8 cellular contexts compared by ENCODE assay signal in genomic region chr2:28951910-28952805, GRCh38. TPM values are rescaled to one million over a fixed set of nuclear protein-coding genes. Genes with fewer than 3 reads are reported as not detected.
DNase-seq lines count a peak whose midpoint lies in the region; ATAC-seq and TF ChIP-seq lines count a peak whose summit lies in the region.

No MANE protein-coding gene starts in this region.

- H3K4me3 ChIP-seq in right cardiac atrium (ENCODE audit: low read length): no peak overlapping the region

- WGBS in H9 (ENCODE audit: extremely low coverage, insufficient read length, low lambda C conversion rate): no CpG with 5 or more reads among the region's 13 CpGs
- WGBS in right cardiac atrium: 68% methylated on average over 13 of the region's 13 CpGs

- H3K4me1 Mint-ChIP-seq in H9: peaks cover 27 to 37% of the 10 kb centered on the region in 2 experiments
- peaks cover 5% of the 10 kb centered on the region for H3K4me1 Mint-ChIP-seq in T-helper 17 cell
- peaks cover 9% of the 10 kb centered on the region for H3K4me1 Mint-ChIP-seq in stimulated activated naive CD8-positive, alpha-beta T cell treated with anti-CD3 and anti-CD28 coated beads, Interleukin-15, amount 100 ng/mL, for 72 hours
- H3K4me1 Mint-ChIP-seq in immature natural killer cell: no peaks in the 10 kb centered on the region

- no peak overlapping the region for H2BK20ac ChIP-seq in H9 (ENCODE audit: low read depth, low read length, poor library complexity, severe bottlenecking)

- H3K36me3 Mint-ChIP-seq in H9 (ENCODE audit: insufficient read depth in 1 of 3, low read depth in 3 of 3) (peaks cover 23 to 34% (median 31%) of the 10 kb centered on the region in 3 experiments), T-helper 17 cell (ENCODE audit: low read depth) (peaks cover 2% of the 10 kb centered on the region), immature natural killer cell (peaks cover 3 to 9% (median 8%) of the 10 kb centered on the region in 3 donors)

- no peak overlapping the region for H3K23ac ChIP-seq in H9 (ENCODE audit: insufficient read length, low read depth, low read length)

- H3K4ac ChIP-seq in H9 (ENCODE audit: low read depth, low read length): no peak overlapping the region

- H3T11ph ChIP-seq in H9 (ENCODE audit: low read length): no peak overlapping the region

- H3K4me3 Mint-ChIP-seq in H9: no peak overlapping the region
- no peak overlapping the region for H3K4me3 Mint-ChIP-seq in T-helper 17 cell
- H3K4me3 Mint-ChIP-seq in stimulated activated naive CD8-positive, alpha-beta T cell treated with anti-CD3 and anti-CD28 coated beads, Interleukin-15, amount 100 ng/mL, for 72 hours: no peak overlapping the region
- H3K4me3 Mint-ChIP-seq in immature natural killer cell: no peak overlapping the region

- H3K56ac ChIP-seq in H9 (ENCODE audit: insufficient read length, low read depth, low read length): no peak overlapping the region

- TF ChIP-seq CTCF in H9 (conservative IDR thresholded peaks at IDR 0.05): no peak

- H4K8ac ChIP-seq in H9 (replicated peaks; ENCODE audit: insufficient read length, low read depth, low read length): no peak overlapping the region

- no peak overlapping the region for H2BK12ac ChIP-seq in H9 (ENCODE audit: insufficient read length, low read depth, low read length)

- no peaks in the 10 kb centered on the region for H3K23me2 ChIP-seq in H9 (ENCODE audit: insufficient read length, low read depth, low read length, poor library complexity, severe bottlenecking)

- H3K4me1 ChIP-seq in H9 (ENCODE audit: insufficient read depth, low read length) (peaks cover 6% of the 10 kb centered on the region; the same call in 1 of the 2 replicates), right cardiac atrium (ENCODE audit: control insufficient read depth, insufficient read depth, low read length) (peaks cover 4% of the 10 kb centered on the region)

- peaks cover 14 to 22% of the 10 kb centered on the region in 2 experiments for H3K9me3 Mint-ChIP-seq in H9
- H3K9me3 Mint-ChIP-seq in stimulated activated naive CD8-positive, alpha-beta T cell treated with anti-CD3 and anti-CD28 coated beads, Interleukin-15, amount 100 ng/mL, for 72 hours: peaks cover 0 to 9% of the 10 kb centered on the region in 2 donors
- H3K9me3 Mint-ChIP-seq in immature natural killer cell: no peaks in the 10 kb centered on the region

- peak; percentile 35 for ATAC-seq in T-helper 17 cell
- ATAC-seq in right cardiac atrium: peak; percentile 70 to 74
- peak; percentile 8 for ATAC-seq in stimulated activated naive CD8-positive, alpha-beta T cell treated with anti-CD3 and anti-CD28 coated beads, Interleukin-15, amount 100 ng/mL, for 72 hours
- ATAC-seq in GM21723 (IDR thresholded peaks at IDR 0.05; ENCODE audit: unreplicated experiment): no peak

- no peak overlapping the region for H3K27ac ChIP-seq in H9 (ENCODE audit: insufficient read length, low read depth, low read length)
- H3K27ac ChIP-seq in right cardiac atrium (ENCODE audit: low read length): peak overlapping the region; percentile 68

- no peak overlapping the region for H2BK5ac ChIP-seq in H9 (ENCODE audit: insufficient read length, low read length)

- no peak overlapping the region for H2AFZ ChIP-seq in H9 (ENCODE audit: low read length)

- no peak overlapping the region for H2BK15ac ChIP-seq in H9 (ENCODE audit: low read depth, low read length)

- no peak overlapping the region for H2AK5ac ChIP-seq in H9 (ENCODE audit: insufficient read length, low read length)

- no peaks in the 10 kb centered on the region for H4K20me1 ChIP-seq in H9 (ENCODE audit: control insufficient read depth, insufficient read depth, insufficient read length)

- H3K9me3 ChIP-seq in H9 (ENCODE audit: control insufficient read depth, low read depth, low read length) (peaks cover 9% of the 10 kb centered on the region), T-helper 17 cell (ENCODE audit: control insufficient read depth, low read length, poor library complexity, severe bottlenecking) (no peaks in the 10 kb centered on the region), right cardiac atrium (ENCODE audit: control insufficient read depth, low read length) (no peaks in the 10 kb centered on the region)

- no peak overlapping the region for H3K4me2 ChIP-seq in H9 (ENCODE audit: insufficient read depth, insufficient read length, low read length)

- H3K27ac Mint-ChIP-seq in H9 (peak overlapping the region; percentile 45 to 78 (median 66); a peak in 6 of 7 replicates), T-helper 17 cell (peak overlapping the region; percentile 63), immature natural killer cell (peak overlapping the region in 1 of 6 donors; percentile 30)
- no peak overlapping the region for H3K27ac Mint-ChIP-seq in stimulated activated naive CD8-positive, alpha-beta T cell treated with anti-CD3 and anti-CD28 coated beads, Interleukin-15, amount 100 ng/mL, for 72 hours

- DNase-seq in H9 (no peak), T-helper 17 cell (no peak), right cardiac atrium (peak in 1 of 3 donors; percentile 55), immature natural killer cell (no peak), NCI-H1694 (lab: John Stamatoyannopoulos, UW) (no peak), NCI-H69 (lab: John Stamatoyannopoulos, UW) (no peak)
- no peak for DNase-seq in stimulated activated naive CD8-positive, alpha-beta T cell treated with anti-CD3 and anti-CD28 coated beads, Interleukin-15, amount 100 ng/mL, for 72 hours

- intact Hi-C loops in right cardiac atrium (cut with DNase I): loop anchor here in 2 of 4 donors (10.0 kb wide), 2 partner anchors 893 to 1123 kb away; no protein-coding TSS in a partner anchor

- H2BK120ac ChIP-seq in H9 (ENCODE audit: low read depth, low read length, poor library complexity, severe bottlenecking): no peak overlapping the region

- H3K27me3 Mint-ChIP-seq in H9 (ENCODE audit: low read depth) (no peaks in the 10 kb centered on the region), T-helper 17 cell (no peaks in the 10 kb centered on the region), immature natural killer cell (ENCODE audit: low read depth in 3 of 3) (peaks cover 2 to 6% (median 3%) of the 10 kb centered on the region in 3 donors)
- H3K27me3 Mint-ChIP-seq in stimulated activated naive CD8-positive, alpha-beta T cell treated with anti-CD3 and anti-CD28 coated beads, Interleukin-15, amount 100 ng/mL, for 72 hours: no peaks in the 10 kb centered on the region

- H3K27me3 ChIP-seq in H9 (ENCODE audit: insufficient read depth, low read length): no peaks in the 10 kb centered on the region
- no peaks in the 10 kb centered on the region for H3K27me3 ChIP-seq in right cardiac atrium (ENCODE audit: control insufficient read depth, insufficient read depth)

- no peaks in the 10 kb centered on the region for H3K79me1 ChIP-seq in H9 (ENCODE audit: insufficient read depth, low read depth, low read length, poor library complexity, severe bottlenecking)

- no peak overlapping the region for H3K14ac ChIP-seq in H9 (ENCODE audit: insufficient read depth, low read length)

- H4K91ac ChIP-seq in H9 (ENCODE audit: insufficient read length, low read depth, low read length): no peak overlapping the region

- H3K18ac ChIP-seq in H9 (ENCODE audit: insufficient read length, low read depth, low read length): no peak overlapping the region

- H3K79me2 ChIP-seq in H9 (ENCODE audit: insufficient read depth, low read length): no peaks in the 10 kb centered on the region

- H3K9ac ChIP-seq in H9 (ENCODE audit: extremely low read depth, insufficient read length, low read length): no peak overlapping the region

- no peak overlapping the region for H4K5ac ChIP-seq in H9 (ENCODE audit: insufficient read length, low read depth, low read length)

RNA-seq across cellular contexts. Expression of gene TOGARAM2, which starts 28.9 kb away (rescaled TPM):
- total RNA-seq in H9 (2021): 0.18 and 0.83 TPM in 2 replicates
- 1 to 10 TPM; 4.2 to 5.2 TPM for total RNA-seq in T-helper 17 cell
- total RNA-seq in right cardiac atrium: 10 to 100 TPM; 13.6 to 29.5 (median 26.0) TPM
- 17.4 TPM for polyA plus RNA-seq in right cardiac atrium
- 10 to 100 TPM in 1 of 3 donors, 1 to 10 TPM in 2; 3.1 to 13.0 (median 9.5) TPM for polyA plus RNA-seq in immature natural killer cell

RNA-seq across cellular contexts. Expression of gene WDR43, which starts 57.7 kb away (rescaled TPM):
- total RNA-seq in H9 (2021) (154 and 186 TPM in 2 replicates), T-helper 17 cell (10 to 100 TPM; 66.6 to 84.3 TPM), right cardiac atrium (10 to 100 TPM; 17.5 to 34.9 (median 20.6) TPM)
- polyA plus RNA-seq in right cardiac atrium (5.4 TPM), immature natural killer cell (10 to 100 TPM; 14.2 to 24.6 (median 21.9) TPM)

Comparison
In these comparisons a context has a peak if more than half of its experiments do, and no peak if none do; other contexts are left out.
1. H3K27ac Mint-ChIP-seq: peak in H9 (3 of 3) and T-helper 17 cell (single experiment); none in stimulated activated naive CD8-positive, alpha-beta T cell treated with anti-CD3 and anti-CD28 coated beads, Interleukin-15, amount 100 ng/mL, for 72 hours (0 of 2).